In genomic region chr6:27442932-27443331, GRCh38 we compare ENCODE assay signal across 26 cellular contexts.
"Had no signal": no experiment of that assay in that cellular context is flagged by ENCODE, and none has a peak within 500 bp of the region (broad histone marks: within the 10 kb centered on the region; RNA-seq: fewer than 3 reads in every experiment).

No MANE protein-coding gene starts in this region.

- H3K4me1 Mint-ChIP-seq: immature natural killer cell; mesothelial cell of epicardium; naive thymus-derived CD4-positive, alpha-beta T cell; stimulated activated memory B cell treated with anti-CD40 and anti-IgM and Interleukin-4, amounts not matched to agents 10 μg/mL and 1 μg/mL and 100 μg/mL, for 72 hours; stimulated activated naive CD8-positive, alpha-beta T cell treated with anti-CD3 and anti-CD28 coated beads, Interleukin-15, amount 100 ng/mL, for 72 hours had no signal

- H3K4me3 ChIP-seq: left ventricle myocardium inferior, lung, mucosa of descending colon, ovary, right atrium auricular region, right lobe of liver, smooth muscle cell, thoracic aorta, tibial artery, upper lobe of right lung had no signal

- H3K27me3 ChIP-seq: ovary, right atrium auricular region, right lobe of liver, tibial artery, upper lobe of right lung had no signal

- DNase-seq: immature natural killer cell; islet precursor cell; left ventricle myocardium inferior; mesendoderm; mucosa of descending colon; naive thymus-derived CD4-positive, alpha-beta T cell; ovary; right lobe of liver; stimulated activated CD4-positive, alpha-beta T cell treated with anti-CD3 and anti-CD28 coated beads, Interleukin-1b, Interleukin-23, amount 100 ng/mL, for 48 hours; stimulated activated CD4-positive, alpha-beta T cell treated with anti-CD3 and anti-CD28 coated beads, Interleukin-2, amount 100 ng/mL, for 48 hours; stimulated activated CD4-positive, alpha-beta T cell treated with anti-CD3 and anti-CD28 coated beads, Interleukin-4, amount 100 ng/mL, for 4 hours; stimulated activated CD8-positive, alpha-beta memory T cell treated with anti-CD3 and anti-CD28 coated beads, Interleukin-4, amount 100 ng/mL, for 48 hours; stimulated activated naive CD4-positive, alpha-beta T cell treated with Interleukin-2 at 50 U/mL for 16 hours; stimulated activated naive CD8-positive, alpha-beta T cell treated with anti-CD3 and anti-CD28 coated beads, Interleukin-15, amount 100 ng/mL, for 72 hours; substantia nigra; tibial artery; trophoblast cell; upper lobe of right lung had no signal

- H3K27ac Mint-ChIP-seq: immature natural killer cell; mesothelial cell of epicardium; naive thymus-derived CD4-positive, alpha-beta T cell; natural killer cell treated with Interleukin-12 subunit alpha and Interleukin-12 subunit beta and Interleukin-15 and Interleukin-18, amount 100 ng/mL, for 72 hours; progenitor cell of endocrine pancreas; stimulated activated memory B cell treated with anti-CD40 and anti-IgM and Interleukin-4, amounts not matched to agents 10 μg/mL and 1 μg/mL and 100 μg/mL, for 72 hours had no signal

- H3K27me3 Mint-ChIP-seq: natural killer cell treated with Interleukin-12 subunit alpha and Interleukin-12 subunit beta and Interleukin-15 and Interleukin-18, amount 100 ng/mL, for 72 hours; progenitor cell of endocrine pancreas; stimulated activated memory B cell treated with anti-CD40 and anti-IgM and Interleukin-4, amounts not matched to agents 10 μg/mL and 1 μg/mL and 100 μg/mL, for 72 hours; stimulated activated naive CD8-positive, alpha-beta T cell treated with anti-CD3 and anti-CD28 coated beads, Interleukin-15, amount 100 ng/mL, for 72 hours had no signal

- H3K36me3 ChIP-seq: ovary, right atrium auricular region, right lobe of liver, thoracic aorta, upper lobe of right lung had no signal

- H3K27ac ChIP-seq: left ventricle myocardium inferior, ovary, right atrium auricular region, right lobe of liver, thoracic aorta, tibial artery, upper lobe of right lung had no signal

- H3K4me3 Mint-ChIP-seq: immature natural killer cell; mesothelial cell of epicardium; naive thymus-derived CD4-positive, alpha-beta T cell; natural killer cell treated with Interleukin-12 subunit alpha and Interleukin-12 subunit beta and Interleukin-15 and Interleukin-18, amount 100 ng/mL, for 72 hours; stimulated activated memory B cell treated with anti-CD40 and anti-IgM and Interleukin-4, amounts not matched to agents 10 μg/mL and 1 μg/mL and 100 μg/mL, for 72 hours; stimulated activated naive CD8-positive, alpha-beta T cell treated with anti-CD3 and anti-CD28 coated beads, Interleukin-15, amount 100 ng/mL, for 72 hours had no signal

- H3K4me1 ChIP-seq: left ventricle myocardium inferior, right atrium auricular region, right lobe of liver, tibial artery, upper lobe of right lung had no signal
